Comparison of ENCODE assay signal across 5 cellular contexts in the genomic region with DNA sequence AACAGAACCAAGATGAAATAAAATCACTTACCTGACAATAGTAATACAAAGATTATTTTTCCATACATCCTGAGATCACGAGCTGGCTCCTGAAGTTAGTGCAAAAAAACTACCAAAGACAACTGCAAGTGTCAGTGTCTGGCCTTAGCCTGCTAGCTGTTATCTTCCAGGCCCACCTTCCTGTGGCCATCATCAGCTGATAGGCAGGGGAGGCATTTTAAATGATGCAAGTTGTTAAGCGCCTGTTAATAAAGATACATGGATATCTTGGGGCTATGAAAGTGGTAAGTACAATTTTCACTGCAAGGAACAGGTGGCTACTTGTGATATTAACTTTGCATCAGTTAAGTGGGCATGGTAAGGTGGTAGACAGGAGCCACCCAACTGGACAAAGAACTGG. TPM values are rescaled to one million over a fixed set of nuclear protein-coding genes. Genes with fewer than 3 reads are reported as not detected.
"Had no signal": no experiment of that assay in that cellular context is flagged by ENCODE, and none has a peak within 500 bp of the region (broad histone marks: within the 10 kb centered on the region; RNA-seq: fewer than 3 reads in every experiment).

A gene (minus strand): TSS at position 120 of the 400 bp plus-strand sequence. CDS start 52 bp downstream, at position 68.

RNA-seq across cellular contexts. Expression of the gene that starts here (rescaled TPM):
- total RNA-seq: ovary, progenitor cell of endocrine pancreas, renal cortical epithelial cell, vagina had no signal
- polyA plus RNA-seq: neural cell had no signal
